In genomic region chr6:90890681-90891337, GRCh38 we compare ENCODE assay signal across 16 cellular contexts.
"Had no signal": no experiment of that assay in that cellular context is flagged by ENCODE, and none has a peak within 500 bp of the region (broad histone marks: within the 10 kb centered on the region; RNA-seq: fewer than 3 reads in every experiment).

No MANE protein-coding gene starts in this region.

- H3K9me3 ChIP-seq: esophagus squamous epithelium, neutrophil had no signal

- H3K36me3 ChIP-seq: esophagus squamous epithelium, neutrophil had no signal

- H3K27me3 ChIP-seq: esophagus squamous epithelium, neutrophil had no signal

- FAIRE-seq: kidney had no signal

- DNase-seq: activated CD4-positive, alpha-beta T cell treated with anti-CD3 and anti-CD28 coated beads, Interleukin-2, amount 50 U/mL, for 48 hours; activated CD4-positive, CD25-positive, alpha-beta regulatory T cell treated with anti-CD3 and anti-CD28 coated beads, Interleukin-2, amount 50 U/mL, for 72 hours; activated CD8-positive, alpha-beta memory T cell treated with anti-CD3 and anti-CD28 coated beads, Interleukin-2, amount 10 ng/mL, durations not matched to agents 7 days and 5 days; activated effector memory CD4-positive, alpha-beta T cell treated with Interleukin-2 at 50 U/mL for 16 hours; activated T-cell treated with anti-CD3 and anti-CD28 coated beads, Interleukin-2, amount 50 U/mL, for 24 hours; amniotic stem cell; esophagus squamous epithelium; foreskin fibroblast; kidney; midbrain; right cardiac atrium; stimulated activated CD4-positive, alpha-beta T cell treated with anti-CD3 and anti-CD28 coated beads, Interleukin-2, amount 100 ng/mL, for 24 hours; stimulated activated naive CD4-positive, alpha-beta T cell treated with Interleukin-2 at 50 U/mL for 16 hours; trophoblast cell had no signal

- H3K9me3 Mint-ChIP-seq: activated naive CD4-positive, alpha-beta T cell treated with anti-CD3 and anti-CD28 coated beads, Interleukin-2, amount 50 U/mL, for 24 hours; activated T-cell treated with anti-CD3 and anti-CD28 coated beads, Interleukin-2, amount 50 U/mL, for 24 hours had no signal

- H3K36me3 Mint-ChIP-seq: activated CD8-positive, alpha-beta memory T cell treated with anti-CD3 and anti-CD28 coated beads, Interleukin-2, amount 10 ng/mL, durations not matched to agents 7 days and 5 days; activated naive CD4-positive, alpha-beta T cell treated with anti-CD3 and anti-CD28 coated beads, Interleukin-2, amount 50 U/mL, for 24 hours had no signal

- H3K4me3 ChIP-seq: esophagus squamous epithelium had no signal

- H3K4me3 Mint-ChIP-seq: activated CD8-positive, alpha-beta memory T cell treated with anti-CD3 and anti-CD28 coated beads, Interleukin-2, amount 10 ng/mL, durations not matched to agents 7 days and 5 days; activated naive CD4-positive, alpha-beta T cell treated with anti-CD3 and anti-CD28 coated beads, Interleukin-2, amount 50 U/mL, for 24 hours; activated T-cell treated with anti-CD3 and anti-CD28 coated beads, Interleukin-2, amount 50 U/mL, for 24 hours had no signal

- H3K27ac ChIP-seq: esophagus squamous epithelium, neutrophil had no signal

- H3K4me1 Mint-ChIP-seq: activated CD8-positive, alpha-beta memory T cell treated with anti-CD3 and anti-CD28 coated beads, Interleukin-2, amount 10 ng/mL, durations not matched to agents 7 days and 5 days; activated naive CD4-positive, alpha-beta T cell treated with anti-CD3 and anti-CD28 coated beads, Interleukin-2, amount 50 U/mL, for 24 hours had no signal

- H3K27me3 Mint-ChIP-seq: activated CD8-positive, alpha-beta memory T cell treated with anti-CD3 and anti-CD28 coated beads, Interleukin-2, amount 10 ng/mL, durations not matched to agents 7 days and 5 days had no signal

- H3K27ac Mint-ChIP-seq: activated CD8-positive, alpha-beta memory T cell treated with anti-CD3 and anti-CD28 coated beads, Interleukin-2, amount 10 ng/mL, durations not matched to agents 7 days and 5 days; activated naive CD4-positive, alpha-beta T cell treated with anti-CD3 and anti-CD28 coated beads, Interleukin-2, amount 50 U/mL, for 24 hours; activated T-cell treated with anti-CD3 and anti-CD28 coated beads, Interleukin-2, amount 50 U/mL, for 24 hours had no signal
